7 cellular contexts compared by ENCODE assay signal in the genomic region with DNA sequence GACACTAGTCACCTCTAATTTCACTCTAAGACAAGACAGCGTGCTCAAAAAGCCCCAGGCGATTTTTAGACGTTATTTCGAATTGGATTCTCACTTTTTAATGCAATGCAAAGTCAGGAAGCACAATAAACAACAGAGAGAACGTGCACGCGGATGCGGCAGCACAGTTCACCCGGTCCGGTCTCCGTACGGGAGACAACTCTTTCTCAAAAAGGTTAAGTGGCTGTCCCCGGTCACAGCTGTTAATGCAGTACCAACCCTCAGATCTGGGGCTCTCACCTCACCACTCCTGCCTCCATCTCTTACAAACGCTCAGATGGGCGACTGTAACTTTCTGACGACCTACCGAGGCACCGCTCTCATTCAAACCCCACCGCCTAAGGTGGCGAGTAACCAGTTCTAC. TPM values are rescaled to one million over a fixed set of nuclear protein-coding genes. Genes with fewer than 3 reads are reported as not detected.
A peak's percentile ranks its signal among the peaks of the same experiment; 100 is the strongest.
DNase-seq lines count a peak whose midpoint lies in the region; ATAC-seq and TF ChIP-seq lines count a peak whose summit lies in the region.

No MANE protein-coding gene starts in this region.

- H3K9me3 ChIP-seq in iPS DF 6.9 (ENCODE audit: control insufficient read depth, insufficient read depth, low read length), result no peaks in the 10 kb centered on the region

- peak overlapping the region; percentile 90 to 100 for H3K4me3 Mint-ChIP-seq in activated T-cell treated with anti-CD3 and anti-CD28 coated beads, Interleukin-2, amount 50 U/mL, for 72 hours

- H3K27ac ChIP-seq in iPS DF 6.9 (ENCODE audit: low read length), result no peak overlapping the region

- DNase-seq in activated T-cell treated with anti-CD3 and anti-CD28 coated beads, Interleukin-2, amount 50 U/mL, for 72 hours, result no peak
- DNase-seq in iPS DF 6.9 (ENCODE audit: low read depth, low spot score), result no peak
- peak; percentile 26 for DNase-seq in stimulated activated CD8-positive, alpha-beta memory T cell treated with anti-CD3 and anti-CD28 coated beads, Interleukin-7, amount 100 ng/mL, for 24 hours (ENCODE audit: low read depth)
- no peak for DNase-seq in DMS 273 treated with DMSO at 0.1 percent for 48 hours (lab: John Stamatoyannopoulos, UW)
- DNase-seq in NAMALWA (ENCODE audit: low spot score), result no peak

- H3K9me3 Mint-ChIP-seq in activated T-cell treated with anti-CD3 and anti-CD28 coated beads, Interleukin-2, amount 50 U/mL, for 72 hours, result no peaks in the 10 kb centered on the region

- no peaks in the 10 kb centered on the region for H3K36me3 ChIP-seq in iPS DF 6.9 (ENCODE audit: control insufficient read depth, insufficient read depth, low read length)

- H3K4me3 ChIP-seq in GM12875 (ENCODE audit: low read depth, low read length) (peak overlapping the region; percentile 99), iPS DF 6.9 (ENCODE audit: low read length) (peak overlapping the region; percentile 94)

- peak; percentile 3 for ATAC-seq in HG02981 (IDR thresholded peaks at IDR 0.05; ENCODE audit: unreplicated experiment)
- ATAC-seq in activated T-cell treated with anti-CD3 and anti-CD28 coated beads, Interleukin-2, amount 50 U/mL, for 72 hours (replicated peaks in 1 of 2), result peak; percentile 2 to 3

- peaks cover 1% of the 10 kb centered on the region; the same call in 1 of the 2 replicates for H3K4me1 ChIP-seq in iPS DF 6.9 (ENCODE audit: control insufficient read depth, insufficient read depth, low read length)

- peak overlapping the region; percentile 82 for H3K27ac Mint-ChIP-seq in activated T-cell treated with anti-CD3 and anti-CD28 coated beads, Interleukin-2, amount 50 U/mL, for 72 hours

- H3K27me3 Mint-ChIP-seq in activated T-cell treated with anti-CD3 and anti-CD28 coated beads, Interleukin-2, amount 50 U/mL, for 72 hours (ENCODE audit: low read depth), result no peaks in the 10 kb centered on the region

- peaks cover 43% of the 10 kb centered on the region for H3K4me1 Mint-ChIP-seq in activated T-cell treated with anti-CD3 and anti-CD28 coated beads, Interleukin-2, amount 50 U/mL, for 72 hours (ENCODE audit: low read depth)

- TF ChIP-seq CTCF in GM12875 (IDR thresholded peaks at IDR 0.05; ENCODE audit: borderline replicate concordance, insufficient read depth, low read depth, low read length), result 0 out of 2 replicates have a peak, but pooled peaks have one; percentile 1

- no CpG with 5 or more reads among the region's 20 CpGs for WGBS in iPS DF 6.9 (ENCODE audit: insufficient coverage, insufficient read length)

- H3K36me3 Mint-ChIP-seq in activated T-cell treated with anti-CD3 and anti-CD28 coated beads, Interleukin-2, amount 50 U/mL, for 72 hours (ENCODE audit: insufficient read depth in 2 of 2), result peaks cover 3 to 9% of the 10 kb centered on the region in 2 donors

- no peaks in the 10 kb centered on the region for H3K27me3 ChIP-seq in iPS DF 6.9 (ENCODE audit: control insufficient read depth, insufficient read depth, low read length)

RNA-seq across cellular contexts. Expression of gene HP1BP3, which starts 1.2 kb away (rescaled TPM):
- 100 to 1,000 TPM; 283 to 333 TPM for total RNA-seq in activated T-cell treated with anti-CD3 and anti-CD28 coated beads, Interleukin-2, amount 50 U/mL, for 72 hours

RNA-seq across cellular contexts. Expression of gene SH2D5, which starts 53.4 kb away (rescaled TPM):
- total RNA-seq in activated T-cell treated with anti-CD3 and anti-CD28 coated beads, Interleukin-2, amount 50 U/mL, for 72 hours, result under 1 TPM; 0.09 to 0.34 TPM
